Comparison of ENCODE assay signal across 10 cellular contexts in the genomic region with DNA sequence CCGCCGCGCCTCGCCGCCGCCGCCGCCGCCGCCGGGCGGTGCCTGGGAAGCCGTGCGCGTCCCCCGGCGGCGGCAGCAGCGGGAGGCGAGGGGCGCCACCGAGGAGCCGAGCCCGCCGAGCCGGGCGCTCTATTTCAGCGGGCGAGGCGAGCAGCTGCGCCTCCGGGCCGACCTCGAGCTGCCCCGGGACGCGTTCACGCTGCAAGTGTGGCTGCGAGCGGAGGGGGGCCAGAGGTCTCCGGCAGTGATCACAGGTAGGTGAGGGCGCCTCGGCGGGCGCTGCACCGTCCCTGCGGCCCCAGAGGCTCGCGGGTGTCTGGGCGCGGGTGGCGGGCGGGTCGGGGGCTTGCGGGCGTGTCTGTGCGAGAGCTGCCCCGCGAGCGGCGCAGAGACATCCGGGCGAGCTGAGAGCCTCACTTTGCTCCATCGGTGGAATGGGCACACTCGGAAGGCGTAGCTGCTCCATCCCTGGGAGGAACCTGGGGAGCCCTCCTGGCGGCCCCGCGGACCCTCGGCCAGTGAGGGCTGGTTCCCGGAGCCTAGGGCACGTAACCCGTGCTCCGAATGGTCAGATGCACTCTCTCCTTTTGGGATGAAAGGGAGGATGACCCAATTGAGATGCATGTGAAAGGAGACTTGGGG. TPM values are rescaled to one million over a fixed set of nuclear protein-coding genes. Genes with fewer than 3 reads are reported as not detected.
DNase-seq lines count a peak whose midpoint lies in the region; ATAC-seq and TF ChIP-seq lines count a peak whose summit lies in the region.
"Had no signal": no experiment of that assay in that cellular context is flagged by ENCODE, and none has a peak within 500 bp of the region (broad histone marks: within the 10 kb centered on the region; RNA-seq: fewer than 3 reads in every experiment).

No MANE protein-coding gene starts in this region.

- TF ChIP-seq EP300 in gastroesophageal sphincter (IDR thresholded peaks at IDR 0.05), result no peak
- TF ChIP-seq EP300 in ovary (IDR thresholded peaks at IDR 0.05), result no peak

- TF ChIP-seq CTCF in Peyer's patch (IDR thresholded peaks at IDR 0.05) (no peak), gastroesophageal sphincter (IDR thresholded peaks at IDR 0.05) (no peak), ovary (IDR thresholded peaks at IDR 0.05) (no peak)

- H3K27ac ChIP-seq in Peyer's patch (peak overlapping the region; percentile 14 to 73 (median 58)), gastroesophageal sphincter (peak overlapping the region in 3 of 4 donors; percentile 64 to 79 (median 75)), ovary (peak overlapping the region; percentile 66 to 90)

- DNase-seq in EH (ENCODE audit: low read depth) (peak; percentile 44), Peyer's patch (peak in 1 of 3 donors; percentile 51), ovary (peak; percentile 27 to 68 (median 49)), AG08395 (ENCODE audit: low spot score) (no peak)
- no peak for DNase-seq in activated CD4-positive, alpha-beta T cell treated with anti-CD3 and anti-CD28 coated beads, Interleukin-2, amount 10 ng/mL, durations not matched to agents 24 days and 14 days
- DNase-seq: activated naive CD4-positive, alpha-beta T cell treated with anti-CD3 and anti-CD28 coated beads for 36 hours; NCI-H187 had no signal

- WGBS in gastroesophageal sphincter (ENCODE audit: low coverage in 1 of 2), 2 donors, result no CpG with 5 or more reads among the region's 74 CpGs
- 1% methylated on average over 52 to 74 of the region's 74 CpGs for WGBS in ovary, 3 donors

- H3K27me3 ChIP-seq in Peyer's patch (peaks cover 0 to 5% of the 10 kb centered on the region in 2 donors), gastroesophageal sphincter (peaks cover 85% of the 10 kb centered on the region), ovary (no peaks in the 10 kb centered on the region)

- intact Hi-C loops in ovary (cut with DNase I), result loop anchor here in 3 of 4 donors (5.0 to 10.0 kb wide), 3 partner anchors 210 to 418 kb away; no protein-coding TSS in a partner anchor
- intact Hi-C loops in activated CD4-positive, alpha-beta T cell treated with anti-CD3 and anti-CD28 coated beads, Interleukin-2, amount 10 ng/mL, durations not matched to agents 24 days and 14 days (cut with micrococcal nuclease), result loop anchor here (10.0 kb wide), 2 partner anchors 420 to 510 kb away; no protein-coding TSS in a partner anchor

- H3K27ac Mint-ChIP-seq in stimulated activated memory B cell treated with anti-CD40 and anti-IgM and Interleukin-4, amounts not matched to agents 10 μg/mL and 1 μg/mL and 100 μg/mL, for 72 hours, result no peak overlapping the region
- no peak overlapping the region for H3K27ac Mint-ChIP-seq in activated CD4-positive, alpha-beta T cell treated with anti-CD3 and anti-CD28 coated beads, Interleukin-2, amount 10 ng/mL, durations not matched to agents 24 days and 14 days
- H3K27ac Mint-ChIP-seq: activated naive CD4-positive, alpha-beta T cell treated with anti-CD3 and anti-CD28 coated beads for 36 hours had no signal

- H3K4me3 Mint-ChIP-seq in stimulated activated memory B cell treated with anti-CD40 and anti-IgM and Interleukin-4, amounts not matched to agents 10 μg/mL and 1 μg/mL and 100 μg/mL, for 72 hours, result no peak overlapping the region
- H3K4me3 Mint-ChIP-seq in activated CD4-positive, alpha-beta T cell treated with anti-CD3 and anti-CD28 coated beads, Interleukin-2, amount 10 ng/mL, durations not matched to agents 24 days and 14 days, result no peak overlapping the region
- H3K4me3 Mint-ChIP-seq: activated naive CD4-positive, alpha-beta T cell treated with anti-CD3 and anti-CD28 coated beads for 36 hours had no signal

- peak; percentile 10 for ATAC-seq in gastroesophageal sphincter
- no peak for ATAC-seq in stimulated activated memory B cell treated with anti-CD40 and anti-IgM and Interleukin-4, amounts not matched to agents 10 μg/mL and 1 μg/mL and 100 μg/mL, for 72 hours
- ATAC-seq in GM21717 (IDR thresholded peaks at IDR 0.05; ENCODE audit: unreplicated experiment), result no peak

- H3K4me3 ChIP-seq in Peyer's patch, result peak overlapping the region; percentile 26 to 55 (median 40)
- peak overlapping the region; percentile 22 to 59 for H3K4me3 ChIP-seq in gastroesophageal sphincter
- peak overlapping the region; percentile 70 for H3K4me3 ChIP-seq in ovary

- H3K9me3 Mint-ChIP-seq in stimulated activated memory B cell treated with anti-CD40 and anti-IgM and Interleukin-4, amounts not matched to agents 10 μg/mL and 1 μg/mL and 100 μg/mL, for 72 hours, result peaks cover 3% of the 10 kb centered on the region
- H3K9me3 Mint-ChIP-seq in activated CD4-positive, alpha-beta T cell treated with anti-CD3 and anti-CD28 coated beads, Interleukin-2, amount 10 ng/mL, durations not matched to agents 24 days and 14 days, result no peaks in the 10 kb centered on the region
- H3K9me3 Mint-ChIP-seq: activated naive CD4-positive, alpha-beta T cell treated with anti-CD3 and anti-CD28 coated beads for 36 hours had no signal

- H3K36me3 ChIP-seq in Peyer's patch (no peaks in the 10 kb centered on the region), gastroesophageal sphincter (no peaks in the 10 kb centered on the region), ovary (no peaks in the 10 kb centered on the region)

- peaks cover 87% of the 10 kb centered on the region for H3K27me3 Mint-ChIP-seq in stimulated activated memory B cell treated with anti-CD40 and anti-IgM and Interleukin-4, amounts not matched to agents 10 μg/mL and 1 μg/mL and 100 μg/mL, for 72 hours
- peaks cover 81% of the 10 kb centered on the region for H3K27me3 Mint-ChIP-seq in activated CD4-positive, alpha-beta T cell treated with anti-CD3 and anti-CD28 coated beads, Interleukin-2, amount 10 ng/mL, durations not matched to agents 24 days and 14 days

- TF ChIP-seq POLR2A in Peyer's patch (IDR thresholded peaks at IDR 0.05) (no peak), gastroesophageal sphincter (IDR thresholded peaks at IDR 0.05) (no peak), ovary (IDR thresholded peaks at IDR 0.05) (no peak)

- H3K9me3 ChIP-seq in Peyer's patch, result no peaks in the 10 kb centered on the region
- no peaks in the 10 kb centered on the region for H3K9me3 ChIP-seq in gastroesophageal sphincter
- H3K9me3 ChIP-seq in ovary, result no peaks in the 10 kb centered on the region

- peaks cover 21% of the 10 kb centered on the region for H3K4me1 Mint-ChIP-seq in stimulated activated memory B cell treated with anti-CD40 and anti-IgM and Interleukin-4, amounts not matched to agents 10 μg/mL and 1 μg/mL and 100 μg/mL, for 72 hours
- peaks cover 7% of the 10 kb centered on the region for H3K4me1 Mint-ChIP-seq in activated CD4-positive, alpha-beta T cell treated with anti-CD3 and anti-CD28 coated beads, Interleukin-2, amount 10 ng/mL, durations not matched to agents 24 days and 14 days

- H3K4me1 ChIP-seq in Peyer's patch (peaks cover 0 to 15% (median 0%) of the 10 kb centered on the region in 4 donors), gastroesophageal sphincter (peaks cover 0 to 40% (median 0%) of the 10 kb centered on the region in 3 donors), ovary (ENCODE audit: insufficient read depth) (peaks cover 9% of the 10 kb centered on the region)

- no peaks in the 10 kb centered on the region for H3K36me3 Mint-ChIP-seq in stimulated activated memory B cell treated with anti-CD40 and anti-IgM and Interleukin-4, amounts not matched to agents 10 μg/mL and 1 μg/mL and 100 μg/mL, for 72 hours
- peaks cover 2% of the 10 kb centered on the region for H3K36me3 Mint-ChIP-seq in activated CD4-positive, alpha-beta T cell treated with anti-CD3 and anti-CD28 coated beads, Interleukin-2, amount 10 ng/mL, durations not matched to agents 24 days and 14 days (ENCODE audit: low read depth)

RNA-seq across cellular contexts. Expression of a gene that starts 0.9 kb away (rescaled TPM):
- total RNA-seq in Peyer's patch (1 to 10 TPM in 3 of 4 donors, under 1 TPM in 1; 0.70 to 4.1 (median 1.8) TPM), gastroesophageal sphincter (1 to 10 TPM; 1.9 to 5.7 (median 3.2) TPM), ovary (1 to 10 TPM; 1.6 to 5.5 (median 2.6) TPM)
- 1 to 10 TPM in 1 of 2 donors, under 1 TPM in 1; 0.61 to 2.9 TPM for polyA plus RNA-seq in ovary
- not detected in 2 replicates for total RNA-seq in activated CD4-positive, alpha-beta T cell treated with anti-CD3 and anti-CD28 coated beads, Interleukin-2, amount 10 ng/mL, durations not matched to agents 24 days and 14 days
- total RNA-seq: activated naive CD4-positive, alpha-beta T cell treated with anti-CD3 and anti-CD28 coated beads for 36 hours had no signal

Comparison
In these comparisons a context has a peak if more than half of its experiments do, and no peak if none do; other contexts are left out.
1. DNase-seq: peak in EH (single experiment) and ovary (5 of 5); none in AG08395 (single experiment) and activated CD4-positive, alpha-beta T cell treated with anti-CD3 and anti-CD28 coated beads, Interleukin-2, amount 10 ng/mL, durations not matched to agents 24 days and 14 days (single experiment).
2. Peak in every context shown above with its lines, with median percentiles within 50 percentile points of each other: H3K27ac ChIP-seq and H3K4me3 ChIP-seq.